ENCODE assay signal across 1 cellular context in the genomic region with DNA sequence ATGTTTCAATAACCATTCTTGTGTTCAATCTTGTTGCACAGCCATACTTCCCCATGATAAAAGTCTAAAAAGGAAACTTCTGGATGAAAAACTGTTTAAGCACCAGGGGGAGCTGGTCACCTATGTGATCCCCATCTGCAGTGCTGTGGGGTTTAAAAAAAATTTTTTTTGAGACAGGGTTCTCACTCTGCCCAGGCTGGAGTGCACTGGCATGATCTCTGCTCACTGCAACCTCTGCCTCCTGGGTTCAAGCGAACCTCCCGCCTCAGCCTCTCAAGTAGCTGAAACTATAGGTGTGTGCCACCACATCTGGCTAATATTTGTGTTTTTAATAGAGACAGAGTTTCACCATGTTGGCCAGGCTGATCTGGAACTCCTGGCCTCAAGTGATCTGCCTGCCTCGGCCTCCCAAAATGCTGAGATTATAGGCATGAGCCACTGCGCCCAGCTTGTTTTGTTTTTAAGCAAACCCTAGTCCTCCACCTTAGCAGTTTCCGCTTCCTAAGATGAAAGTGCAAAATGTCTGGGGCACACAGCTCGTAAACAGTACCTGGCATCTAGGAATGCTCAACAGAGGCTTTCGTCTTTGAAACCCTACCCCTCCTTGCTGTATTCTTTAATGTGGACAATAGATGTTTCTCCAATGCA.
TF ChIP-seq lines count a peak whose summit lies in the region.

No MANE protein-coding gene starts in this region.

TF ChIP-seq in HepG2, 621 proteins besides CTCF, POLR2A, EP300 and RAD21 (continued from another document and continues in another):
- TF ChIP-seq ZNF776 (CRISPR knock-in tag; IDR thresholded peaks at IDR 0.05) (no peak), TEAD2 (CRISPR knock-in tag; IDR thresholded peaks at IDR 0.05) (no peak), PHF8 (CRISPR knock-in tag; IDR thresholded peaks at IDR 0.05) (no peak), ZNF564 (CRISPR knock-in tag; IDR thresholded peaks at IDR 0.05) (0 out of 2 replicates have a peak, but pooled peaks have one; percentile 42), PLRG1 (conservative IDR thresholded peaks at IDR 0.05) (no peak), RXRB (CRISPR knock-in tag; IDR thresholded peaks at IDR 0.05; ENCODE audit: borderline replicate concordance) (no peak; the same call in 1 of the 2 replicates), ZNF441 (CRISPR knock-in tag; IDR thresholded peaks at IDR 0.05; ENCODE audit: borderline replicate concordance) (peak; percentile 2; the same call in 1 of the 2 replicates), ZSCAN22 (CRISPR knock-in tag; IDR thresholded peaks at IDR 0.05) (no peak), EEA1 (CRISPR knock-in tag; IDR thresholded peaks at IDR 0.05; ENCODE audit: borderline replicate concordance) (no peak), NONO (IDR thresholded peaks at IDR 0.05) (no peak), NONO (CRISPR knock-in tag; conservative IDR thresholded peaks at IDR 0.05) (no peak), ZNF766 (CRISPR knock-in tag; IDR thresholded peaks at IDR 0.05; ENCODE audit: borderline replicate concordance) (no peak), ZNF44 (CRISPR knock-in tag; IDR thresholded peaks at IDR 0.05) (0 out of 2 replicates have a peak, but pooled peaks have one; percentile 39), ZFP1 (CRISPR knock-in tag; IDR thresholded peaks at IDR 0.05) (no peak), MTA3 (CRISPR knock-in tag; IDR thresholded peaks at IDR 0.05) (no peak), ZNF160 (CRISPR knock-in tag; IDR thresholded peaks at IDR 0.05) (no peak), TBX2 (CRISPR knock-in tag; IDR thresholded peaks at IDR 0.05; ENCODE audit: borderline replicate concordance) (peak; percentile 38; the same call in 1 of the 2 replicates), ZNF629 (CRISPR knock-in tag; conservative IDR thresholded peaks at IDR 0.05) (no peak), ZNF841 (CRISPR knock-in tag; IDR thresholded peaks at IDR 0.05; ENCODE audit: borderline replicate concordance) (no peak), DNMT3B (CRISPR knock-in tag; conservative IDR thresholded peaks at IDR 0.05) (no peak), ZNF264 (CRISPR knock-in tag; IDR thresholded peaks at IDR 0.05) (0 out of 2 replicates have a peak, but pooled peaks have one; percentile 12), PHB2 (IDR thresholded peaks at IDR 0.05; ENCODE audit: partially characterized antibody) (no peak), ZNF660 (CRISPR knock-in tag; IDR thresholded peaks at IDR 0.05; ENCODE audit: borderline replicate concordance, low read depth) (no peak), CREB1 (IDR thresholded peaks at IDR 0.05) (no peak), CREB1 (CRISPR knock-in tag; IDR thresholded peaks at IDR 0.05) (no peak), RFX1 (IDR thresholded peaks at IDR 0.05) (no peak), HIVEP1 (CRISPR knock-in tag; IDR thresholded peaks at IDR 0.05) (no peak), XRCC5 (optimal IDR thresholded peaks at IDR 0.05; ENCODE audit: low read length) (peak; percentile 42), KDM5A (IDR thresholded peaks at IDR 0.05; ENCODE audit: borderline replicate concordance, low read length) (no peak), POGZ (CRISPR knock-in tag; IDR thresholded peaks at IDR 0.05) (peak; percentile 19; the same call in 1 of the 2 replicates), TCF12 (IDR thresholded peaks at IDR 0.05) (no peak), TCF12 (CRISPR knock-in tag; IDR thresholded peaks at IDR 0.05) (no peak; the same call in 1 of the 2 replicates), ZNF749 (CRISPR knock-in tag; IDR thresholded peaks at IDR 0.05; ENCODE audit: borderline replicate concordance) (no peak), ZNF24 (IDR thresholded peaks at IDR 0.05) (no peak), TARDBP (CRISPR knock-in tag; IDR thresholded peaks at IDR 0.05) (no peak), ZNF260 (CRISPR knock-in tag; IDR thresholded peaks at IDR 0.05; ENCODE audit: borderline replicate concordance, low read depth) (no peak), KLF16 (CRISPR knock-in tag; IDR thresholded peaks at IDR 0.05) (peak in 1 of 2 experiments; percentile 31; a peak in 1 of 4 replicates), PHF21A (CRISPR knock-in tag; IDR thresholded peaks at IDR 0.05) (peak; percentile 45; the same call in 1 of the 2 replicates), ZNF607 (CRISPR knock-in tag; IDR thresholded peaks at IDR 0.05; ENCODE audit: borderline replicate concordance) (no peak), MBD4 (IDR thresholded peaks at IDR 0.05; ENCODE audit: borderline replicate concordance, low read length) (peak; percentile 15; the same call in 1 of the 2 replicates)
- TF ChIP-seq, protein P1, sequence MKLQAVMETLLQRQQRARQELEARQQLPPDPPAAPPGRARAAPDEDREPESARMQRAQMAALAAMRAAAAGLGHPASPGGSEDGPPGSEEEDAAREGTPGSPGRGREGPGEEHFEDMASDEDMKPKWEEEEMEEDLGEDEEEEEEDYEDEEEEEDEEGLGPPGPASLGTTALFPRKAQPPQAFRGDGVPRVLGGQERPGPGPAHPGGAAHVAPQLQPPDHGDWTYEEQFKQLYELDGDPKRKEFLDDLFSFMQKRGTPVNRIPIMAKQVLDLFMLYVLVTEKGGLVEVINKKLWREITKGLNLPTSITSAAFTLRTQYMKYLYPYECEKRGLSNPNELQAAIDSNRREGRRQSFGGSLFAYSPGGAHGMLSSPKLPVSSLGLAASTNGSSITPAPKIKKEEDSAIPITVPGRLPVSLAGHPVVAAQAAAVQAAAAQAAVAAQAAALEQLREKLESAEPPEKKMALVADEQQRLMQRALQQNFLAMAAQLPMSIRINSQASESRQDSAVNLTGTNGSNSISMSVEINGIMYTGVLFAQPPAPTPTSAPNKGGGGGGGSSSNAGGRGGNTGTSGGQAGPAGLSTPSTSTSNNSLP (IDR thresholded peaks at IDR 0.05; ENCODE audit: low read depth, low read length) = 0 out of 2 replicates have a peak, but pooled peaks have one; percentile 24
- TF ChIP-seq, protein P2, sequence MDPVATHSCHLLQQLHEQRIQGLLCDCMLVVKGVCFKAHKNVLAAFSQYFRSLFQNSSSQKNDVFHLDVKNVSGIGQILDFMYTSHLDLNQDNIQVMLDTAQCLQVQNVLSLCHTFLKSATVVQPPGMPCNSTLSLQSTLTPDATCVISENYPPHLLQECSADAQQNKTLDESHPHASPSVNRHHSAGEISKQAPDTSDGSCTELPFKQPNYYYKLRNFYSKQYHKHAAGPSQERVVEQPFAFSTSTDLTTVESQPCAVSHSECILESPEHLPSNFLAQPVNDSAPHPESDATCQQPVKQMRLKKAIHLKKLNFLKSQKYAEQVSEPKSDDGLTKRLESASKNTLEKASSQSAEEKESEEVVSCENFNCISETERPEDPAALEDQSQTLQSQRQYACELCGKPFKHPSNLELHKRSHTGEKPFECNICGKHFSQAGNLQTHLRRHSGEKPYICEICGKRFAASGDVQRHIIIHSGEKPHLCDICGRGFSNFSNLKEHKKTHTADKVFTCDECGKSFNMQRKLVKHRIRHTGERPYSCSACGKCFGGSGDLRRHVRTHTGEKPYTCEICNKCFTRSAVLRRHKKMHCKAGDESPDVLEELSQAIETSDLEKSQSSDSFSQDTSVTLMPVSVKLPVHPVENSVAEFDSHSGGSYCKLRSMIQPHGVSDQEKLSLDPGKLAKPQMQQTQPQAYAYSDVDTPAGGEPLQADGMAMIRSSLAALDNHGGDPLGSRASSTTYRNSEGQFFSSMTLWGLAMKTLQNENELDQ (CRISPR knock-in tag; IDR thresholded peaks at IDR 0.05; ENCODE audit: borderline replicate concordance) = no peak
- TF ChIP-seq, protein P3, sequence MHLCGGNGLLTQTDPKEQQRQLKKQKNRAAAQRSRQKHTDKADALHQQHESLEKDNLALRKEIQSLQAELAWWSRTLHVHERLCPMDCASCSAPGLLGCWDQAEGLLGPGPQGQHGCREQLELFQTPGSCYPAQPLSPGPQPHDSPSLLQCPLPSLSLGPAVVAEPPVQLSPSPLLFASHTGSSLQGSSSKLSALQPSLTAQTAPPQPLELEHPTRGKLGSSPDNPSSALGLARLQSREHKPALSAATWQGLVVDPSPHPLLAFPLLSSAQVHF (CRISPR knock-in tag; IDR thresholded peaks at IDR 0.05) = no peak
- TF ChIP-seq, protein P4, sequence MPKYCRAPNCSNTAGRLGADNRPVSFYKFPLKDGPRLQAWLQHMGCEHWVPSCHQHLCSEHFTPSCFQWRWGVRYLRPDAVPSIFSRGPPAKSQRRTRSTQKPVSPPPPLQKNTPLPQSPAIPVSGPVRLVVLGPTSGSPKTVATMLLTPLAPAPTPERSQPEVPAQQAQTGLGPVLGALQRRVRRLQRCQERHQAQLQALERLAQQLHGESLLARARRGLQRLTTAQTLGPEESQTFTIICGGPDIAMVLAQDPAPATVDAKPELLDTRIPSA (CRISPR knock-in tag; IDR thresholded peaks at IDR 0.05; ENCODE audit: borderline replicate concordance) = no peak
- TF ChIP-seq, protein P5, sequence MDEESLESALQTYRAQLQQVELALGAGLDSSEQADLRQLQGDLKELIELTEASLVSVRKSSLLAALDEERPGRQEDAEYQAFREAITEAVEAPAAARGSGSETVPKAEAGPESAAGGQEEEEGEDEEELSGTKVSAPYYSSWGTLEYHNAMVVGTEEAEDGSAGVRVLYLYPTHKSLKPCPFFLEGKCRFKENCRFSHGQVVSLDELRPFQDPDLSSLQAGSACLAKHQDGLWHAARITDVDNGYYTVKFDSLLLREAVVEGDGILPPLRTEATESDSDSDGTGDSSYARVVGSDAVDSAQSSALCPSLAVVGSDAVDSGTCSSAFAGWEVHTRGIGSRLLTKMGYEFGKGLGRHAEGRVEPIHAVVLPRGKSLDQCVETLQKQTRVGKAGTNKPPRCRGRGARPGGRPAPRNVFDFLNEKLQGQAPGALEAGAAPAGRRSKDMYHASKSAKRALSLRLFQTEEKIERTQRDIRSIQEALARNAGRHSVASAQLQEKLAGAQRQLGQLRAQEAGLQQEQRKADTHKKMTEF (CRISPR knock-in tag; IDR thresholded peaks at IDR 0.05) = peak; percentile 33
- TF ChIP-seq, protein P6, sequence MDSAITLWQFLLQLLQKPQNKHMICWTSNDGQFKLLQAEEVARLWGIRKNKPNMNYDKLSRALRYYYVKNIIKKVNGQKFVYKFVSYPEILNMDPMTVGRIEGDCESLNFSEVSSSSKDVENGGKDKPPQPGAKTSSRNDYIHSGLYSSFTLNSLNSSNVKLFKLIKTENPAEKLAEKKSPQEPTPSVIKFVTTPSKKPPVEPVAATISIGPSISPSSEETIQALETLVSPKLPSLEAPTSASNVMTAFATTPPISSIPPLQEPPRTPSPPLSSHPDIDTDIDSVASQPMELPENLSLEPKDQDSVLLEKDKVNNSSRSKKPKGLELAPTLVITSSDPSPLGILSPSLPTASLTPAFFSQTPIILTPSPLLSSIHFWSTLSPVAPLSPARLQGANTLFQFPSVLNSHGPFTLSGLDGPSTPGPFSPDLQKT (CRISPR knock-in tag; IDR thresholded peaks at IDR 0.05; ENCODE audit: borderline replicate concordance) = no peak
- TF ChIP-seq, protein P7, sequence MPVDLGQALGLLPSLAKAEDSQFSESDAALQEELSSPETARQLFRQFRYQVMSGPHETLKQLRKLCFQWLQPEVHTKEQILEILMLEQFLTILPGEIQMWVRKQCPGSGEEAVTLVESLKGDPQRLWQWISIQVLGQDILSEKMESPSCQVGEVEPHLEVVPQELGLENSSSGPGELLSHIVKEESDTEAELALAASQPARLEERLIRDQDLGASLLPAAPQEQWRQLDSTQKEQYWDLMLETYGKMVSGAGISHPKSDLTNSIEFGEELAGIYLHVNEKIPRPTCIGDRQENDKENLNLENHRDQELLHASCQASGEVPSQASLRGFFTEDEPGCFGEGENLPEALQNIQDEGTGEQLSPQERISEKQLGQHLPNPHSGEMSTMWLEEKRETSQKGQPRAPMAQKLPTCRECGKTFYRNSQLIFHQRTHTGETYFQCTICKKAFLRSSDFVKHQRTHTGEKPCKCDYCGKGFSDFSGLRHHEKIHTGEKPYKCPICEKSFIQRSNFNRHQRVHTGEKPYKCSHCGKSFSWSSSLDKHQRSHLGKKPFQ (CRISPR knock-in tag; IDR thresholded peaks at IDR 0.05; ENCODE audit: insufficient replicate concordance) = peak; percentile 50
- TF ChIP-seq, protein P8, sequence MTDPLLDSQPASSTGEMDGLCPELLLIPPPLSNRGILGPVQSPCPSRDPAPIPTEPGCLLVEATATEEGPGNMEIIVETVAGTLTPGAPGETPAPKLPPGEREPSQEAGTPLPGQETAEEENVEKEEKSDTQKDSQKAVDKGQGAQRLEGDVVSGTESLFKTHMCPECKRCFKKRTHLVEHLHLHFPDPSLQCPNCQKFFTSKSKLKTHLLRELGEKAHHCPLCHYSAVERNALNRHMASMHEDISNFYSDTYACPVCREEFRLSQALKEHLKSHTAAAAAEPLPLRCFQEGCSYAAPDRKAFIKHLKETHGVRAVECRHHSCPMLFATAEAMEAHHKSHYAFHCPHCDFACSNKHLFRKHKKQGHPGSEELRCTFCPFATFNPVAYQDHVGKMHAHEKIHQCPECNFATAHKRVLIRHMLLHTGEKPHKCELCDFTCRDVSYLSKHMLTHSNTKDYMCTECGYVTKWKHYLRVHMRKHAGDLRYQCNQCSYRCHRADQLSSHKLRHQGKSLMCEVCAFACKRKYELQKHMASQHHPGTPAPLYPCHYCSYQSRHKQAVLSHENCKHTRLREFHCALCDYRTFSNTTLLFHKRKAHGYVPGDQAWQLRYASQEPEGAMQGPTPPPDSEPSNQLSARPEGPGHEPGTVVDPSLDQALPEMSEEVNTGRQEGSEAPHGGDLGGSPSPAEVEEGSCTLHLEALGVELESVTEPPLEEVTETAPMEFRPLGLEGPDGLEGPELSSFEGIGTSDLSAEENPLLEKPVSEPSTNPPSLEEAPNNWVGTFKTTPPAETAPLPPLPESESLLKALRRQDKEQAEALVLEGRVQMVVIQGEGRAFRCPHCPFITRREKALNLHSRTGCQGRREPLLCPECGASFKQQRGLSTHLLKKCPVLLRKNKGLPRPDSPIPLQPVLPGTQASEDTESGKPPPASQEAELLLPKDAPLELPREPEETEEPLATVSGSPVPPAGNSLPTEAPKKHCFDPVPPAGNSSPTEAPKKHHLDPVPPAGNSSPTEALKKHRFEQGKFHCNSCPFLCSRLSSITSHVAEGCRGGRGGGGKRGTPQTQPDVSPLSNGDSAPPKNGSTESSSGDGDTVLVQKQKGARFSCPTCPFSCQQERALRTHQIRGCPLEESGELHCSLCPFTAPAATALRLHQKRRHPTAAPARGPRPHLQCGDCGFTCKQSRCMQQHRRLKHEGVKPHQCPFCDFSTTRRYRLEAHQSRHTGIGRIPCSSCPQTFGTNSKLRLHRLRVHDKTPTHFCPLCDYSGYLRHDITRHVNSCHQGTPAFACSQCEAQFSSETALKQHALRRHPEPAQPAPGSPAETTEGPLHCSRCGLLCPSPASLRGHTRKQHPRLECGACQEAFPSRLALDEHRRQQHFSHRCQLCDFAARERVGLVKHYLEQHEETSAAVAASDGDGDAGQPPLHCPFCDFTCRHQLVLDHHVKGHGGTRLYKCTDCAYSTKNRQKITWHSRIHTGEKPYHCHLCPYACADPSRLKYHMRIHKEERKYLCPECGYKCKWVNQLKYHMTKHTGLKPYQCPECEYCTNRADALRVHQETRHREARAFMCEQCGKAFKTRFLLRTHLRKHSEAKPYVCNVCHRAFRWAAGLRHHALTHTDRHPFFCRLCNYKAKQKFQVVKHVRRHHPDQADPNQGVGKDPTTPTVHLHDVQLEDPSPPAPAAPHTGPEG (CRISPR knock-in tag; IDR thresholded peaks at IDR 0.05) = no peak
